ENCODE assay signal across 7 cellular contexts in the genomic region with DNA sequence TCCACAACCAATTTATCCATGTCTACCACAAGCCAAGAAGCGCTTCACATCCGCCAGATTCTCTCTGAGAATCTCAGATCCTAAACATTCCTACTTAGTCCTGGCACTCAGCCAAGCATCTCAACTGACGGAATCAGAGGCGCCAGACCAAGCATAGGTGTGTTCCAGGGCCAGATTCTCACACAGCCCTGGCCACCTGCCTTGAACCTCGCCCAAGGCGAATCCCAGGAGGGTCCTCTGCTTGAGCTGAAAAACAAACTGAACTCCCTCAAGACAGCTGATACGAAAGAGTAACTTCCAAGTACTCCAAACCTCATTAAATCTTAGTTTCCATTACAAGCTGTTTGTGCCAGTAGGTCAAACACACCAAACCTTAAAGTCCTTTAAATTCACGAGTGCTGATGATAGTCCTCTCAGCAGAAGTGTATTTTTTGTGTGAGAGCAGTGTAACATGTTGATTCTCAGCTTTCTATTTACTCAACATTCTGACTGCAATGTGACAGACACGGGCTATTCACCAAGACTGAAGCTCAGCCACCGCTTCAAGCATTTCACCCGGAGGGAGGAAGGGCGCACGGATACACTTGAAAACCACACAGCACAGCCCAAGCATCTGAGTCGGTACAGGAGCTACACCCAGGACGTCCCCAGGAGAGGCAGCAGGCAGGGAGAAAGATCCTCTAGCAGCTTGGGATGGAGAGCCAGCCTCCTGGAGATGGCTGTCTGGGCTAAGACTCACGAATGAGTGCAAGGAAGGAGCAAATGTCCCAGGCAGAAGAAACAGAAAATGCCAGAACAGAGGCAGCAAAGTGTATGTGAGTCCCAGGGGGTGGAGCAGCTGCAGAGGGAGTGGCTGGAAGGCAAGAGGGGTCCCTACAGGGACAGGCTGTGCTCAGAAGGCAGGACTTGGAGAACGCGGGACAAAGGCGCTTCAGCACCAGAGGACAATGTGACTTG. TPM values are rescaled to one million over a fixed set of nuclear protein-coding genes. Genes with fewer than 3 reads are reported as not detected.
A peak's percentile ranks its signal among the peaks of the same experiment; 100 is the strongest.
DNase-seq lines count a peak whose midpoint lies in the region; ATAC-seq and TF ChIP-seq lines count a peak whose summit lies in the region.

No MANE protein-coding gene starts in this region.

- H3K27me3 ChIP-seq in mammary epithelial cell (ENCODE audit: insufficient read depth, low read length) = no peaks in the 10 kb centered on the region
- no peaks in the 10 kb centered on the region for H3K27me3 ChIP-seq in lung (ENCODE audit: control insufficient read depth, insufficient read depth)
- no peaks in the 10 kb centered on the region for H3K27me3 ChIP-seq in CD8-positive, alpha-beta T cell (ENCODE audit: insufficient read depth, low read length)

- H3K4me2 ChIP-seq in mammary epithelial cell (ENCODE audit: insufficient read depth, low read depth, low read length) = peak overlapping the region; percentile 7

- H3K36me3 Mint-ChIP-seq in CD8-positive, alpha-beta T cell = no peaks in the 10 kb centered on the region

- 78% methylated on average over 16 of the region's 19 CpGs for WGBS in mammary epithelial cell (ENCODE audit: low coverage, missing lambda C conversion rate)
- WGBS in lung, 2 donors = 46 to 49% methylated on average over 19 of the region's 19 CpGs

- H3K4me3 ChIP-seq in mammary epithelial cell (replicated peaks in 1 of 3; ENCODE audit: insufficient read depth in 1 of 3, low read depth in 2 of 3, low read length in 3 of 3) = no peak overlapping the region
- H3K4me3 ChIP-seq in lung = no peak overlapping the region
- no peak overlapping the region for H3K4me3 ChIP-seq in CD8-positive, alpha-beta T cell (ENCODE audit: low read depth, low read length)

- no peak overlapping the region for H3K4me3 Mint-ChIP-seq in CD8-positive, alpha-beta T cell

- POLR2A ChIA-PET in CD8-positive, alpha-beta T cell (lab: Charles Lee) = no interaction called here

- H3K4me1 Mint-ChIP-seq in CD8-positive, alpha-beta T cell (ENCODE audit: low read depth) = peaks cover 7% of the 10 kb centered on the region

- H3K27ac Mint-ChIP-seq in CD8-positive, alpha-beta T cell = no peak overlapping the region

- H3K36me3 ChIP-seq in mammary epithelial cell (ENCODE audit: insufficient read depth, low read length) (no peaks in the 10 kb centered on the region), lung (ENCODE audit: control insufficient read depth in 2 of 2, insufficient read depth in 2 of 2, low read length in 2 of 2) (no peaks in the 10 kb centered on the region)
- no peaks in the 10 kb centered on the region for H3K36me3 ChIP-seq in CD8-positive, alpha-beta T cell (ENCODE audit: insufficient read depth, low read length)

- no peak overlapping the region for H3K9ac ChIP-seq in mammary epithelial cell (ENCODE audit: insufficient read depth, low read length)

- peaks cover 30% of the 10 kb centered on the region for H3K27me3 Mint-ChIP-seq in CD8-positive, alpha-beta T cell (ENCODE audit: low read depth)

- H4K20me1 ChIP-seq in mammary epithelial cell (ENCODE audit: insufficient read depth, low read length) = no peaks in the 10 kb centered on the region

- TF ChIP-seq CTCF in mammary epithelial cell (conservative IDR thresholded peaks at IDR 0.05 in 1 of 2, IDR thresholded peaks at IDR 0.05 in 1 of 2; ENCODE audit: extremely low read depth in 1 of 2, insufficient read depth in 1 of 2, low read depth in 1 of 2, low read length in 2 of 2) (no peak), lung (IDR thresholded peaks at IDR 0.05; ENCODE audit: control extremely low read depth, extremely low read depth) (no peak)
- no peak for TF ChIP-seq CTCF in CD8-positive, alpha-beta T cell (IDR thresholded peaks at IDR 0.05)

- H2AFZ ChIP-seq in mammary epithelial cell (ENCODE audit: low read depth, low read length) = no peak overlapping the region

- intact Hi-C loops in mammary epithelial cell (cut with micrococcal nuclease) = no loop called here
- intact Hi-C loops in CD8-positive, alpha-beta T cell (cut with DNase I, micrococcal nuclease) = no loop called here

- DNase-seq in mammary epithelial cell = no peak
- peak; percentile 61 for DNase-seq in lung (ENCODE audit: low spot score)
- no peak for DNase-seq in CD8-positive, alpha-beta T cell
- no peak for DNase-seq in mesenteric fat pad (ENCODE audit: low spot score)
- DNase-seq in ecto neural progenitor cell (ENCODE audit: low spot score) = no peak

- dilution Hi-C loops in mammary epithelial cell (cut with HindIII; ENCODE audit: low sequenced_read_pairs) = no loop called here

- H3K79me2 ChIP-seq in mammary epithelial cell (ENCODE audit: insufficient read depth, low read length) = peaks cover 89% of the 10 kb centered on the region

- in situ Hi-C loops in mammary epithelial cell (cut with MboI; ENCODE audit: low sequenced_read_pairs in 2 of 2) = no loop called here

- peaks cover 28% of the 10 kb centered on the region for H3K4me1 ChIP-seq in mammary epithelial cell (ENCODE audit: insufficient read depth, low read length)
- peaks cover 5 to 11% of the 10 kb centered on the region in 2 donors for H3K4me1 ChIP-seq in lung (ENCODE audit: control insufficient read depth in 2 of 2, insufficient read depth in 2 of 2, low read length in 2 of 2)
- peaks cover 3% of the 10 kb centered on the region for H3K4me1 ChIP-seq in CD8-positive, alpha-beta T cell (ENCODE audit: insufficient read depth, low read length)

- no peaks in the 10 kb centered on the region for H3K9me3 ChIP-seq in mammary epithelial cell (replicated peaks; ENCODE audit: insufficient read depth, low read length)
- peaks cover 0 to 2% of the 10 kb centered on the region in 2 donors for H3K9me3 ChIP-seq in lung (ENCODE audit: control insufficient read depth in 2 of 2, insufficient read depth in 1 of 2, low read length in 1 of 2)
- no peaks in the 10 kb centered on the region for H3K9me3 ChIP-seq in CD8-positive, alpha-beta T cell (ENCODE audit: low read length)

- no peaks in the 10 kb centered on the region for H3K9me3 Mint-ChIP-seq in CD8-positive, alpha-beta T cell

- CTCF ChIA-PET in mammary epithelial cell (lab: Charles Lee; ENCODE audit: low non-redundant PET) = no interaction called here
- CTCF ChIA-PET in CD8-positive, alpha-beta T cell (lab: Charles Lee) = no interaction called here

- H3K27ac ChIP-seq in mammary epithelial cell (ENCODE audit: insufficient read depth, low read depth, low read length) (no peak overlapping the region), lung (ENCODE audit: low read depth in 1 of 2, low read length in 1 of 2) (peak overlapping the region in 1 of 2 donors; percentile 84)
- H3K27ac ChIP-seq in CD8-positive, alpha-beta T cell (ENCODE audit: low read depth, low read length) = no peak overlapping the region

- BruUV-seq in mammary epithelial cell (replicated peaks; lab: Mats Ljungman, UMichigan) = no TSS peak

- peak; percentile 56 for ATAC-seq in GM19043 (IDR thresholded peaks at IDR 0.05; ENCODE audit: low read depth, unreplicated experiment)
- ATAC-seq in HG03521 (IDR thresholded peaks at IDR 0.05; ENCODE audit: unreplicated experiment) = peak; percentile 49
- peak; percentile 59 for ATAC-seq in lung (ENCODE audit: insufficient read depth, low FRiP score)
- ATAC-seq in CD8-positive, alpha-beta T cell = no peak

RNA-seq across cellular contexts. Expression of a gene that starts 6.0 kb away (rescaled TPM):
- 10 to 100 TPM; 47.1 to 58.7 TPM for total RNA-seq in mammary epithelial cell
- polyA plus RNA-seq in mammary epithelial cell = 32.1 TPM
- polyA minus RNA-seq in mammary epithelial cell = 48.8 TPM
- 10 to 100 TPM; 28.8 to 69.2 TPM for total RNA-seq in lung
- polyA plus RNA-seq in lung = 10 to 100 TPM; 10.3 to 26.3 TPM
- under 1 TPM; 0.08 to 0.35 TPM for total RNA-seq in CD8-positive, alpha-beta T cell
- total RNA-seq in mesenteric fat pad = 27.7 TPM

Comparison
In these comparisons a context has a peak if more than half of its experiments do, and no peak if none do; other contexts are left out.
1. RNA of a gene that starts 6.0 kb away (total RNA-seq): 28.8 to 69.2 TPM in lung, 47.1 to 58.7 TPM in mammary epithelial cell and 27.7 TPM in mesenteric fat pad (single experiment); 0.08 to 0.35 TPM in CD8-positive, alpha-beta T cell; every median in the first group is over 10 times any median in the second.